In genomic region chr10:1266033-1266802, GRCh38 we compare ENCODE assay signal across 16 cellular contexts.
DNase-seq lines count a peak whose midpoint lies in the region; FAIRE-seq and TF ChIP-seq lines count a peak whose summit lies in the region.
"Had no signal": no experiment of that assay in that cellular context is flagged by ENCODE, and none has a peak within 500 bp of the region (broad histone marks: within the 10 kb centered on the region; RNA-seq: fewer than 3 reads in every experiment).

No MANE protein-coding gene starts in this region.

- H3K14ac ChIP-seq in neuronal stem cell (ENCODE audit: low read length) = no peak overlapping the region

- in situ Hi-C loops in mammary epithelial cell (cut with MboI; ENCODE audit: low sequenced_read_pairs in 2 of 2) = no loop called here

- H3K23ac ChIP-seq in neuronal stem cell (ENCODE audit: low read depth, low read length, poor library complexity) = no peak overlapping the region

- no peaks in the 10 kb centered on the region for H3K79me1 ChIP-seq in neuronal stem cell (ENCODE audit: low read depth, low read length)

- H3K9ac ChIP-seq in mammary epithelial cell (ENCODE audit: insufficient read depth, low read length) = no peak overlapping the region
- H3K9ac ChIP-seq in endodermal cell (ENCODE audit: extremely low read depth, low read length, poor library complexity, severe bottlenecking) = no peak overlapping the region
- no peak overlapping the region for H3K9ac ChIP-seq in neuronal stem cell (ENCODE audit: low read depth, low read length, poor library complexity)

- H3K9me3 Mint-ChIP-seq in MCF 10A (ENCODE audit: unreplicated experiment) (no peaks in the 10 kb centered on the region), endodermal cell (peaks cover 6% of the 10 kb centered on the region)
- H3K9me3 Mint-ChIP-seq: CD4-positive, alpha-beta T cell had no signal

- peak overlapping the region; percentile 3 for H2BK15ac ChIP-seq in neuronal stem cell (ENCODE audit: low read length)

- H3K9me3 ChIP-seq in mammary epithelial cell (replicated peaks; ENCODE audit: insufficient read depth, low read length) (peaks cover 12% of the 10 kb centered on the region), endodermal cell (ENCODE audit: control insufficient read depth, low read length) (no peaks in the 10 kb centered on the region), neuronal stem cell (replicated peaks in 1 of 2; ENCODE audit: control insufficient read depth in 2 of 2, insufficient read depth in 1 of 2, low read depth in 1 of 2, low read length in 2 of 2) (no peaks in the 10 kb centered on the region)

- BruUV-seq in MCF 10A (replicated peaks; lab: Mats Ljungman, UMichigan) (no TSS peak), mammary epithelial cell (replicated peaks; lab: Mats Ljungman, UMichigan) (no TSS peak)

- H3K27ac ChIP-seq in mammary epithelial cell (ENCODE audit: insufficient read depth, low read depth, low read length) (no peak overlapping the region), endodermal cell (ENCODE audit: low read depth, low read length) (no peak overlapping the region), neuronal stem cell (replicated peaks; ENCODE audit: low read length) (no peak overlapping the region)
- H3K27ac ChIP-seq: HL-60 had no signal

- H3K36me3 Mint-ChIP-seq in MCF 10A (ENCODE audit: insufficient read depth, unreplicated experiment) (no peaks in the 10 kb centered on the region), endodermal cell (ENCODE audit: low read depth) (no peaks in the 10 kb centered on the region)

- CTCF ChIA-PET in MCF 10A (lab: Yijun Ruan, JAX) = interaction anchor here (0.6 kb wide), 1 partner anchor 515 kb away, joined by 3 read pairs; no protein-coding TSS in a partner anchor
- CTCF ChIA-PET in mammary epithelial cell (lab: Charles Lee; ENCODE audit: low non-redundant PET) = no interaction called here

- H3K27me3 Mint-ChIP-seq in MCF 10A (ENCODE audit: insufficient read depth, unreplicated experiment) (no peaks in the 10 kb centered on the region), endodermal cell (ENCODE audit: insufficient read depth) (no peaks in the 10 kb centered on the region)
- H3K27me3 Mint-ChIP-seq: CD4-positive, alpha-beta T cell had no signal

- H3K4me2 ChIP-seq in mammary epithelial cell (ENCODE audit: insufficient read depth, low read depth, low read length) = no peak overlapping the region
- no peak overlapping the region for H3K4me2 ChIP-seq in neuronal stem cell (ENCODE audit: insufficient read depth, low read length, poor library complexity, severe bottlenecking)

- H3K27me3 ChIP-seq in mammary epithelial cell (ENCODE audit: insufficient read depth, low read length) (no peaks in the 10 kb centered on the region), endodermal cell (ENCODE audit: control insufficient read depth, insufficient read depth, low read length, poor library complexity, severe bottlenecking) (no peaks in the 10 kb centered on the region), neuronal stem cell (ENCODE audit: control insufficient read depth in 3 of 3, insufficient read depth in 3 of 3, low read depth in 1 of 3, low read length in 3 of 3) (peaks cover 0 to 3% (median 0%) of the 10 kb centered on the region in 3 experiments)

- no peak overlapping the region for H3K4me3 Mint-ChIP-seq in MCF 10A (ENCODE audit: unreplicated experiment)
- H3K4me3 Mint-ChIP-seq in endodermal cell = no peak overlapping the region
- H3K4me3 Mint-ChIP-seq: B cell; CD4-positive, alpha-beta T cell; HFFc6 had no signal

- H2BK12ac ChIP-seq in neuronal stem cell (ENCODE audit: low read length) = no peak overlapping the region

- H3K4me3 ChIP-seq in mammary epithelial cell (replicated peaks in 1 of 3; ENCODE audit: insufficient read depth in 1 of 3, low read depth in 2 of 3, low read length in 3 of 3) (no peak overlapping the region), endodermal cell (ENCODE audit: low read length) (no peak overlapping the region), neuronal stem cell (ENCODE audit: low read length in 2 of 2) (no peak overlapping the region)

- no peak for FAIRE-seq in GM19239 (lab: Jason Lieb, UNC)
- FAIRE-seq: A204.1 had no signal

- no peak overlapping the region for H4K91ac ChIP-seq in neuronal stem cell (ENCODE audit: low read depth, low read length, poor library complexity)

- WGBS in mammary epithelial cell (ENCODE audit: low coverage, missing lambda C conversion rate) = 91% methylated on average over 24 of the region's 36 CpGs
- 94 to 96% methylated on average over 34 to 36 of the region's 36 CpGs for WGBS in endodermal cell (ENCODE audit: insufficient coverage in 1 of 2, insufficient read length in 1 of 2), 2 experiments
- WGBS in neuronal stem cell (ENCODE audit: extremely low coverage in 2 of 2, insufficient read length in 2 of 2, insufficient replicate concordance in 1 of 2), 2 donors = no CpG with 5 or more reads among the region's 36 CpGs

- H2AFZ ChIP-seq in mammary epithelial cell (ENCODE audit: low read depth, low read length) (no peak overlapping the region), neuronal stem cell (ENCODE audit: low read length) (no peak overlapping the region)

- peak overlapping the region; percentile 82 for H2AK5ac ChIP-seq in neuronal stem cell (ENCODE audit: low read depth, low read length)

- no peaks in the 10 kb centered on the region for H3K4me1 ChIP-seq in mammary epithelial cell (ENCODE audit: insufficient read depth, low read length)
- no peaks in the 10 kb centered on the region for H3K4me1 ChIP-seq in endodermal cell (ENCODE audit: control insufficient read depth, insufficient read depth, low read length)
- H3K4me1 ChIP-seq in neuronal stem cell (ENCODE audit: control insufficient read depth in 2 of 2, insufficient read depth in 1 of 2, low read depth in 1 of 2, low read length in 2 of 2) = no peaks in the 10 kb centered on the region

- no peak for DNase-seq in MCF 10A (ENCODE audit: unreplicated experiment)
- DNase-seq in mammary epithelial cell = no peak
- peak; percentile 36 for DNase-seq in endodermal cell
- DNase-seq in neuronal stem cell (ENCODE audit: low spot score) = no peak
- no peak for DNase-seq in NCI-H1930 (lab: John Stamatoyannopoulos, UW)
- no peak for DNase-seq in SIG-M5 (lab: John Stamatoyannopoulos, UW)
- DNase-seq in GM19239 (ENCODE audit: insufficient read length, low spot score) = no peak
- DNase-seq: C1 segment of cervical spinal cord; Calu3; CD4-positive, alpha-beta T cell; DMS 273 treated with DMSO at 0.1 percent for 48 hours; HCEC 1CT; HFFc6 had no signal

- POLR2A ChIA-PET in MCF 10A (lab: Yijun Ruan, JAX) = no interaction called here

- no peak overlapping the region for H3K4ac ChIP-seq in neuronal stem cell (ENCODE audit: low read length)

- H3K18ac ChIP-seq in neuronal stem cell (ENCODE audit: low read length) = peak overlapping the region; percentile 11

- dilution Hi-C loops in mammary epithelial cell (cut with HindIII; ENCODE audit: low sequenced_read_pairs) = no loop called here

- H3K27ac Mint-ChIP-seq in MCF 10A (ENCODE audit: low read depth, unreplicated experiment) = peak overlapping the region; percentile 13
- H3K27ac Mint-ChIP-seq in endodermal cell = no peak overlapping the region
- H3K27ac Mint-ChIP-seq: B cell; CD4-positive, alpha-beta T cell; HFFc6 had no signal

- no peak overlapping the region for H4K8ac ChIP-seq in neuronal stem cell (ENCODE audit: low read depth, low read length)

- peaks cover 12% of the 10 kb centered on the region for H3K4me1 Mint-ChIP-seq in MCF 10A (ENCODE audit: insufficient read depth, unreplicated experiment)
- H3K4me1 Mint-ChIP-seq in endodermal cell = peaks cover 1% of the 10 kb centered on the region
- H3K4me1 Mint-ChIP-seq: B cell had no signal

- no peaks in the 10 kb centered on the region for H3K79me2 ChIP-seq in mammary epithelial cell (ENCODE audit: insufficient read depth, low read length)

- intact Hi-C loops in MCF 10A (cut with micrococcal nuclease) = no loop called here
- intact Hi-C loops in mammary epithelial cell (cut with micrococcal nuclease) = no loop called here

- no peak overlapping the region for H2BK5ac ChIP-seq in neuronal stem cell (ENCODE audit: low read length)

- no peak overlapping the region for H2BK120ac ChIP-seq in neuronal stem cell (ENCODE audit: low read depth, low read length)

- H3K36me3 ChIP-seq in mammary epithelial cell (ENCODE audit: insufficient read depth, low read length) (no peaks in the 10 kb centered on the region), endodermal cell (ENCODE audit: control insufficient read depth, insufficient read depth, low read length) (no peaks in the 10 kb centered on the region), neuronal stem cell (replicated peaks in 1 of 2; ENCODE audit: control insufficient read depth in 2 of 2, insufficient read depth in 2 of 2, low read length in 2 of 2) (no peaks in the 10 kb centered on the region)

- H4K20me1 ChIP-seq in mammary epithelial cell (ENCODE audit: insufficient read depth, low read length) = no peaks in the 10 kb centered on the region

- no peak for TF ChIP-seq CTCF in MCF 10A (IDR thresholded peaks at IDR 0.05; ENCODE audit: unreplicated experiment)
- no peak for TF ChIP-seq CTCF in mammary epithelial cell (conservative IDR thresholded peaks at IDR 0.05 in 1 of 2, IDR thresholded peaks at IDR 0.05 in 1 of 2; ENCODE audit: extremely low read depth in 1 of 2, insufficient read depth in 1 of 2, low read depth in 1 of 2, low read length in 2 of 2)
- no peak for TF ChIP-seq CTCF in endodermal cell (conservative IDR thresholded peaks at IDR 0.05)
